8 cellular contexts compared by ENCODE assay signal in the genomic region with DNA sequence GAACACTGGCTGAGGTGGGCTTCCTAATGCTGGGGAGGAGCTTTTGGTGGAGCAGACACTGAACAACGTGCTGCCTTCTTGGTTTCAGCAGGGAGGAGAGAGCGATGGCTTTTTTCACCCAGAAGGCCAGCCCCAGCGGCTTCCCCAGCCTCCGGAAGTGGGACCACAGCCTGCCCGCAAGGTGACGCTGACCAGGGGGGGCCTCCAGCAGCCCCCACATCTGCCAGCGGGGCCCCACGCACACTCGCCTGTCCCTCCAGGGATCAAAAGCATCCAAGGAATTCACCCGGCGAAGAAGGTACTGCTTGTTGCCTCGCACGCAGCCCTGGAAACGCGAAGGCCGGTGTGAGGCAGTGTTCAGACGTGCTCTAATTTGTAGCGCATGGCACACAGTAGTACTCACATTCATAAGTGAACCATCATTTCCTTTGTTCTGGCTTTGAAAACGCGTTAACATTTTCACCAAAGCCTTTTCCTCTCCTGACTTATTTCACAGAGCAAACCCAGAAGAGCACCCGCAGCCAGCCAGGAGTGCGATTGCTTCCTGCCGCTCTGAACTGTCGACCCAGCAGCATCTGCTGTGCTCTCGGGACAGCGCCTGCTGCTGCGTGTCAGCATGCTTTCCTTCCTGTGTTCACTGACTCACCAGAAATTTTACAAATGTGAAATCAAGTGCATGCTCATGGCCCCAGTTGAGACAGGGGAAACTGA. TPM values are rescaled to one million over a fixed set of nuclear protein-coding genes. Genes with fewer than 3 reads are reported as not detected.
DNase-seq lines count a peak whose midpoint lies in the region; ATAC-seq and TF ChIP-seq lines count a peak whose summit lies in the region.

No MANE protein-coding gene starts in this region.

- peak; percentile 24 to 57 (median 40) for DNase-seq in CD4-positive, alpha-beta T cell
- peak; percentile 95 for DNase-seq in dermis blood vessel endothelial cell
- DNase-seq in smooth muscle cell (lab: John Stamatoyannopoulos, UW; ENCODE audit: unreplicated experiment): no peak
- no peak for DNase-seq in PC-3
- no peak for DNase-seq in RPMI8226
- DNase-seq in NCI-H1930 (lab: John Stamatoyannopoulos, UW): no peak

- H3K9me3 ChIP-seq in CD4-positive, alpha-beta T cell (ENCODE audit: control insufficient read depth, low read length): no peaks in the 10 kb centered on the region
- H3K9me3 ChIP-seq in smooth muscle cell (replicated peaks; ENCODE audit: low read depth): no peaks in the 10 kb centered on the region
- no peaks in the 10 kb centered on the region for H3K9me3 ChIP-seq in PC-3 (ENCODE audit: low read length)

- POLR2A ChIA-PET in CD4-positive, alpha-beta T cell (lab: Charles Lee): interaction anchor here (1.0 kb wide), 2 partner anchors 119 to 120 kb away, joined by 3 to 4 read pairs; a partner anchor contains a TSS
- POLR2A ChIA-PET in PC-3 (lab: Charles Lee; ENCODE audit: unreplicated experiment): no interaction called here

- H3K4me1 Mint-ChIP-seq in CD4-positive, alpha-beta T cell (ENCODE audit: low read depth): peaks cover 57% of the 10 kb centered on the region

- H3K27me3 ChIP-seq in CD4-positive, alpha-beta T cell (ENCODE audit: control insufficient read depth, insufficient read depth, low read length): no peaks in the 10 kb centered on the region
- no peaks in the 10 kb centered on the region for H3K27me3 ChIP-seq in smooth muscle cell (ENCODE audit: low read depth)
- H3K27me3 ChIP-seq in PC-3 (ENCODE audit: low read length): no peaks in the 10 kb centered on the region

- peaks cover 5% of the 10 kb centered on the region for H3F3A ChIP-seq in smooth muscle cell (ENCODE audit: low read depth)
- no peaks in the 10 kb centered on the region for H3F3A ChIP-seq in PC-3 (ENCODE audit: low read length, unreplicated experiment)

- H3K4me3 Mint-ChIP-seq in CD4-positive, alpha-beta T cell: peak overlapping the region; percentile 84

- H3K4me1 ChIP-seq in smooth muscle cell (ENCODE audit: low read depth): no peaks in the 10 kb centered on the region
- H3K4me1 ChIP-seq in PC-3 (ENCODE audit: insufficient read depth, low read length): no peaks in the 10 kb centered on the region

- peak overlapping the region; percentile 84 for H3K27ac Mint-ChIP-seq in CD4-positive, alpha-beta T cell

- H3K27ac ChIP-seq in CD4-positive, alpha-beta T cell (ENCODE audit: low read depth, low read length): peak overlapping the region; percentile 57
- peak overlapping the region; percentile 34 for H3K27ac ChIP-seq in smooth muscle cell (ENCODE audit: low read depth)
- H3K27ac ChIP-seq in PC-3 (ENCODE audit: low read length): no peak overlapping the region

- intact Hi-C loops in CD4-positive, alpha-beta T cell (cut with DNase I, micrococcal nuclease): loop anchor here in 1 of 2 experiments (1.0 to 10.0 kb wide), 3 partner anchors 25 to 469 kb away; a partner anchor contains a TSS
- intact Hi-C loops in PC-3 (cut with micrococcal nuclease): no loop called here

- no peak overlapping the region for H3K4me3 ChIP-seq in smooth muscle cell
- no peak overlapping the region for H3K4me3 ChIP-seq in PC-3 (ENCODE audit: low read length)

- H3K4me2 ChIP-seq in smooth muscle cell: no peak overlapping the region
- no peak overlapping the region for H3K4me2 ChIP-seq in PC-3 (ENCODE audit: low read length)

- H3K9ac ChIP-seq in smooth muscle cell (ENCODE audit: low read depth) (no peak overlapping the region), PC-3 (ENCODE audit: low read length) (no peak overlapping the region)

- H3K79me2 ChIP-seq in smooth muscle cell (ENCODE audit: low read depth) (peaks cover 22% of the 10 kb centered on the region), PC-3 (ENCODE audit: low read length) (peaks cover 11% of the 10 kb centered on the region; the same call in 1 of the 2 replicates)

- no peaks in the 10 kb centered on the region for H3K9me3 Mint-ChIP-seq in CD4-positive, alpha-beta T cell

- TF ChIP-seq CTCF in CD4-positive, alpha-beta T cell (IDR thresholded peaks at IDR 0.05): no peak
- TF ChIP-seq CTCF in smooth muscle cell (IDR thresholded peaks at IDR 0.05; ENCODE audit: borderline replicate concordance, insufficient read depth, poor library complexity, severe bottlenecking): no peak
- no peak for TF ChIP-seq CTCF in PC-3 (conservative IDR thresholded peaks at IDR 0.05; ENCODE audit: low read depth, low read length)

- no peaks in the 10 kb centered on the region for H3K36me3 ChIP-seq in smooth muscle cell (ENCODE audit: low read depth)
- peaks cover 8% of the 10 kb centered on the region for H3K36me3 ChIP-seq in PC-3 (ENCODE audit: low read depth, low read length)

- ATAC-seq in CD4-positive, alpha-beta T cell (ENCODE audit: poor library complexity): peak; percentile 85
- ATAC-seq in HG02642 (IDR thresholded peaks at IDR 0.05; ENCODE audit: poor library complexity, unreplicated experiment) (peak; percentile 59), PC-3 (no peak)
- ATAC-seq in activated CD4-positive, CD25-positive, alpha-beta regulatory T cell treated with anti-CD3 and anti-CD28 coated beads, Interleukin-2, amount 50 U/mL, for 24 hours: peak; percentile 79 to 81

- BruUV-seq in PC-3 (replicated peaks; lab: Mats Ljungman, UMichigan): no TSS peak

- H3K9me2 ChIP-seq in PC-3 (replicated peaks; ENCODE audit: low read length): no peaks in the 10 kb centered on the region

- CTCF ChIA-PET in CD4-positive, alpha-beta T cell (lab: Charles Lee): no interaction called here
- CTCF ChIA-PET in PC-3 (lab: Charles Lee): no interaction called here

- WGBS in smooth muscle cell (ENCODE audit: low lambda C conversion rate): 69% methylated on average over 27 of the region's 27 CpGs

- H2AFZ ChIP-seq in smooth muscle cell (ENCODE audit: low read depth): no peak overlapping the region
- no peak overlapping the region for H2AFZ ChIP-seq in PC-3 (ENCODE audit: low read length)

- peaks cover 80% of the 10 kb centered on the region for H3K36me3 Mint-ChIP-seq in CD4-positive, alpha-beta T cell (ENCODE audit: low read depth)

- peaks cover 88% of the 10 kb centered on the region for H4K20me1 ChIP-seq in smooth muscle cell (ENCODE audit: low read depth)
- no peaks in the 10 kb centered on the region for H4K20me1 ChIP-seq in PC-3 (ENCODE audit: low read length)

- H3K27me3 Mint-ChIP-seq in CD4-positive, alpha-beta T cell: no peaks in the 10 kb centered on the region

RNA-seq across cellular contexts. Expression of a gene that starts 48.4 kb away (rescaled TPM):
- total RNA-seq in CD4-positive, alpha-beta T cell: not detected
- total RNA-seq in dermis blood vessel endothelial cell: 0.05 TPM in 1 of 2 replicates, not detected in the other
- total RNA-seq in smooth muscle cell: 0.27 TPM in 1 of 2 replicates, not detected in the other
- polyA plus RNA-seq in smooth muscle cell: 0.20 TPM in 1 of 2 replicates, not detected in the other
- 0.11 and 0.12 TPM in 2 replicates for total RNA-seq in PC-3 (2014; rRNA removed)

Comparison
In these comparisons a context has a peak if more than half of its experiments do, and no peak if none do; other contexts are left out.
1. DNase-seq: peak in CD4-positive, alpha-beta T cell (10 of 10) and dermis blood vessel endothelial cell (single experiment); none in smooth muscle cell (single experiment), PC-3 (single experiment), RPMI8226 (single experiment) and NCI-H1930 (0 of 2).